ENCODE assay signal across 1 cellular context in the genomic region with DNA sequence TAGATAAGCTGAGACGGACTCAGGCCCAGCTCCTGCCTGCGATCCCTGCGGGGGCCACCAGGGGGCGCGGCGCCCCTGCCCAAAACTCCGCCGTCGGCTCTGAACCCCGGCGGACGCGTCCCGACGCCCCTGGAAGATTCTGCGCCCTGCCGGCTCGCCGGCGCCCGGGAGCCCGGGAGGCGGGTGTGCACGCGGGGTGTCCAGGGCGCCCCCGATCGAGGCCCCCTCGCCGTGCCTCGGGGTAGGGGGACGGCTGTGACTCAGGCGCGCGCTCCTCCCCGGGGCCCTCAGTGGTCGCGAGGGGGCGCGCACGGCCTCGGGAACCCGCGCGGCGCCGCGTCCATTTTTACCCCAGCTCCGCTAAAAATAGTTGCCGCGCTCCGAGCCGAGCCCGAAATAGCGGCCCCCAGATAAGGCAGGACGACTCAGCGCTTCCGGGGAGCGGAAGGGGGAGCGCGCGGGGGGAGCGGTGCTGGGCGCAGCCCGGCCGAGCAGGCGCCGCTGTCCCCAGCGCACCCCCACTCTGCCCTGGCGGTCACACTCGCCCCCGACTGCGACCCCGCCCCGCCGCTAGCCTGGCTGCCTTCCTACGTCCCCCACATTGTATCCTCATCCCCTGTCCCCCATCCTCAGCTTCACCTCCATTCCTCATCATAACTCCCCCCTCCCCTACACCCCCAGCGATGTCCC.
TF ChIP-seq lines count a peak whose summit lies in the region.

No MANE protein-coding gene starts in this region.

TF ChIP-seq in K562, 482 proteins besides CTCF, POLR2A, EP300 and RAD21 (continued from another document and continues in another):
- TF ChIP-seq, protein P1, sequence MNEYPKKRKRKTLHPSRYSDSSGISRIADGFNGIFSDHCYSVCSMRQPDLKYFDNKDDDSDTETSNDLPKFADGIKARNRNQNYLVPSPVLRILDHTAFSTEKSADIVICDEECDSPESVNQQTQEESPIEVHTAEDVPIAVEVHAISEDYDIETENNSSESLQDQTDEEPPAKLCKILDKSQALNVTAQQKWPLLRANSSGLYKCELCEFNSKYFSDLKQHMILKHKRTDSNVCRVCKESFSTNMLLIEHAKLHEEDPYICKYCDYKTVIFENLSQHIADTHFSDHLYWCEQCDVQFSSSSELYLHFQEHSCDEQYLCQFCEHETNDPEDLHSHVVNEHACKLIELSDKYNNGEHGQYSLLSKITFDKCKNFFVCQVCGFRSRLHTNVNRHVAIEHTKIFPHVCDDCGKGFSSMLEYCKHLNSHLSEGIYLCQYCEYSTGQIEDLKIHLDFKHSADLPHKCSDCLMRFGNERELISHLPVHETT (CRISPR knock-in tag; conservative IDR thresholded peaks at IDR 0.05 in 1 of 2, IDR thresholded peaks at IDR 0.05 in 1 of 2) = peak in 1 of 2 experiments; percentile 65; a peak in 1 of 4 replicates
- TF ChIP-seq DMBX1 (CRISPR knock-in tag; IDR thresholded peaks at IDR 0.05; ENCODE audit: borderline replicate concordance) = peak; percentile 79; the same call in 1 of the 2 replicates
- no peak for TF ChIP-seq ZFPM2 (CRISPR knock-in tag; IDR thresholded peaks at IDR 0.05)
- TF ChIP-seq SREBF2 (CRISPR knock-in tag; IDR thresholded peaks at IDR 0.05) = no peak
- TF ChIP-seq YY1 (IDR thresholded peaks at IDR 0.05; ENCODE audit: borderline replicate concordance in 1 of 3, control insufficient read depth in 1 of 3, extremely low read depth in 1 of 3, insufficient read depth in 3 of 3, insufficient read length in 1 of 3, insufficient replicate concordance in 2 of 3, low read depth in 1 of 3, low read length in 2 of 3) = peak; percentile 35 to 92 (median 91)
- no peak for TF ChIP-seq IFI16 (CRISPR knock-in tag; IDR thresholded peaks at IDR 0.05)
- peak; percentile 76 for TF ChIP-seq KDM2B (CRISPR knock-in tag; IDR thresholded peaks at IDR 0.05)
- TF ChIP-seq NR4A1 (CRISPR knock-in tag; IDR thresholded peaks at IDR 0.05) = no peak
- peak; percentile 70; the same call in 1 of the 2 replicates for TF ChIP-seq NR4A1 (tag; IDR thresholded peaks at IDR 0.05)
- TF ChIP-seq ZBTB8A (IDR thresholded peaks at IDR 0.05; ENCODE audit: partially characterized antibody) = no peak
- TF ChIP-seq, protein P2, sequence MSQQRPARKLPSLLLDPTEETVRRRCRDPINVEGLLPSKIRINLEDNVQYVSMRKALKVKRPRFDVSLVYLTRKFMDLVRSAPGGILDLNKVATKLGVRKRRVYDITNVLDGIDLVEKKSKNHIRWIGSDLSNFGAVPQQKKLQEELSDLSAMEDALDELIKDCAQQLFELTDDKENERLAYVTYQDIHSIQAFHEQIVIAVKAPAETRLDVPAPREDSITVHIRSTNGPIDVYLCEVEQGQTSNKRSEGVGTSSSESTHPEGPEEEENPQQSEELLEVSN (IDR thresholded peaks at IDR 0.05; ENCODE audit: borderline replicate concordance in 1 of 2, extremely low read depth in 1 of 2, insufficient read depth in 1 of 2, insufficient read length in 1 of 2, low read depth in 1 of 2, low read length in 1 of 2, poor library complexity in 1 of 2, severe bottlenecking in 1 of 2) = peak in 1 of 2 experiments; percentile 87
- no peak for TF ChIP-seq ZKSCAN3 (CRISPR knock-in tag; IDR thresholded peaks at IDR 0.05)
- no peak for TF ChIP-seq POLR2AphosphoS2 (IDR thresholded peaks at IDR 0.05; ENCODE audit: low read length)
- no peak for TF ChIP-seq ZNF239 (CRISPR knock-in tag; IDR thresholded peaks at IDR 0.05)
- peak; percentile 32; the same call in 1 of the 2 replicates for TF ChIP-seq MBD2 (IDR thresholded peaks at IDR 0.05; ENCODE audit: borderline replicate concordance, low read depth)
- TF ChIP-seq PML (IDR thresholded peaks at IDR 0.05; ENCODE audit: low read length) = no peak
- TF ChIP-seq ZNF263 (CRISPR knock-in tag; IDR thresholded peaks at IDR 0.05; ENCODE audit: borderline replicate concordance) = peak; percentile 71; the same call in 1 of the 2 replicates
- no peak for TF ChIP-seq HNRNPUL1 (IDR thresholded peaks at IDR 0.05; ENCODE audit: low read length)
- TF ChIP-seq L3MBTL2 (IDR thresholded peaks at IDR 0.05) = peak; percentile 78
- no peak for TF ChIP-seq CSDE1 (IDR thresholded peaks at IDR 0.05)
- no peak for TF ChIP-seq ZFP1 (CRISPR knock-in tag; IDR thresholded peaks at IDR 0.05)
- no peak for TF ChIP-seq ZNF384 (IDR thresholded peaks at IDR 0.05; ENCODE audit: low read depth, low read length)
- peak; percentile 97 for TF ChIP-seq GATAD2B (IDR thresholded peaks at IDR 0.05; ENCODE audit: borderline replicate concordance)
- TF ChIP-seq TOE1 (IDR thresholded peaks at IDR 0.05; ENCODE audit: borderline replicate concordance) = no peak; the same call in 1 of the 2 replicates
- TF ChIP-seq TOE1 (CRISPR knock-in tag; IDR thresholded peaks at IDR 0.05; ENCODE audit: borderline replicate concordance, low read depth) = no peak
- TF ChIP-seq, protein P3, sequence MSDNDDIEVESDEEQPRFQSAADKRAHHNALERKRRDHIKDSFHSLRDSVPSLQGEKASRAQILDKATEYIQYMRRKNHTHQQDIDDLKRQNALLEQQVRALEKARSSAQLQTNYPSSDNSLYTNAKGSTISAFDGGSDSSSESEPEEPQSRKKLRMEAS (CRISPR knock-in tag; IDR thresholded peaks at IDR 0.05) = peak; percentile 60
- TF ChIP-seq CC2D1A (IDR thresholded peaks at IDR 0.05) = no peak
- TF ChIP-seq ZNF124 (CRISPR knock-in tag; IDR thresholded peaks at IDR 0.05) = no peak
- no peak for TF ChIP-seq ZC3H11A (IDR thresholded peaks at IDR 0.05; ENCODE audit: low read depth, low read length)
- TF ChIP-seq, protein P4, sequence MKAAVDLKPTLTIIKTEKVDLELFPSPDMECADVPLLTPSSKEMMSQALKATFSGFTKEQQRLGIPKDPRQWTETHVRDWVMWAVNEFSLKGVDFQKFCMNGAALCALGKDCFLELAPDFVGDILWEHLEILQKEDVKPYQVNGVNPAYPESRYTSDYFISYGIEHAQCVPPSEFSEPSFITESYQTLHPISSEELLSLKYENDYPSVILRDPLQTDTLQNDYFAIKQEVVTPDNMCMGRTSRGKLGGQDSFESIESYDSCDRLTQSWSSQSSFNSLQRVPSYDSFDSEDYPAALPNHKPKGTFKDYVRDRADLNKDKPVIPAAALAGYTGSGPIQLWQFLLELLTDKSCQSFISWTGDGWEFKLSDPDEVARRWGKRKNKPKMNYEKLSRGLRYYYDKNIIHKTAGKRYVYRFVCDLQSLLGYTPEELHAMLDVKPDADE (conservative IDR thresholded peaks at IDR 0.05; ENCODE audit: control insufficient read depth, low read depth, low read length) = peak; percentile 91
- TF ChIP-seq NCOA6 (IDR thresholded peaks at IDR 0.05) = no peak; the same call in 1 of the 2 replicates
- TF ChIP-seq, protein P5, sequence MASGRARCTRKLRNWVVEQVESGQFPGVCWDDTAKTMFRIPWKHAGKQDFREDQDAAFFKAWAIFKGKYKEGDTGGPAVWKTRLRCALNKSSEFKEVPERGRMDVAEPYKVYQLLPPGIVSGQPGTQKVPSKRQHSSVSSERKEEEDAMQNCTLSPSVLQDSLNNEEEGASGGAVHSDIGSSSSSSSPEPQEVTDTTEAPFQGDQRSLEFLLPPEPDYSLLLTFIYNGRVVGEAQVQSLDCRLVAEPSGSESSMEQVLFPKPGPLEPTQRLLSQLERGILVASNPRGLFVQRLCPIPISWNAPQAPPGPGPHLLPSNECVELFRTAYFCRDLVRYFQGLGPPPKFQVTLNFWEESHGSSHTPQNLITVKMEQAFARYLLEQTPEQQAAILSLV (tag; IDR thresholded peaks at IDR 0.05) = no peak
- no peak for TF ChIP-seq MED1 (CRISPR knock-in tag; IDR thresholded peaks at IDR 0.05; ENCODE audit: borderline replicate concordance)
- TF ChIP-seq ZNF140 (CRISPR knock-in tag; IDR thresholded peaks at IDR 0.05) = no peak
- peak; percentile 87; the same call in 1 of the 2 replicates for TF ChIP-seq KLF1 (tag; IDR thresholded peaks at IDR 0.05)
- TF ChIP-seq, protein P6, sequence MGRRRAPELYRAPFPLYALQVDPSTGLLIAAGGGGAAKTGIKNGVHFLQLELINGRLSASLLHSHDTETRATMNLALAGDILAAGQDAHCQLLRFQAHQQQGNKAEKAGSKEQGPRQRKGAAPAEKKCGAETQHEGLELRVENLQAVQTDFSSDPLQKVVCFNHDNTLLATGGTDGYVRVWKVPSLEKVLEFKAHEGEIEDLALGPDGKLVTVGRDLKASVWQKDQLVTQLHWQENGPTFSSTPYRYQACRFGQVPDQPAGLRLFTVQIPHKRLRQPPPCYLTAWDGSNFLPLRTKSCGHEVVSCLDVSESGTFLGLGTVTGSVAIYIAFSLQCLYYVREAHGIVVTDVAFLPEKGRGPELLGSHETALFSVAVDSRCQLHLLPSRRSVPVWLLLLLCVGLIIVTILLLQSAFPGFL (CRISPR knock-in tag; IDR thresholded peaks at IDR 0.05) = 0 out of 2 replicates have a peak, but pooled peaks have one; percentile 58
- no peak for TF ChIP-seq ZNF224 (CRISPR knock-in tag; IDR thresholded peaks at IDR 0.05)
- TF ChIP-seq FOXJ2 (tag; IDR thresholded peaks at IDR 0.05) = peak; percentile 56; the same call in 1 of the 2 replicates
- TF ChIP-seq, protein P7, sequence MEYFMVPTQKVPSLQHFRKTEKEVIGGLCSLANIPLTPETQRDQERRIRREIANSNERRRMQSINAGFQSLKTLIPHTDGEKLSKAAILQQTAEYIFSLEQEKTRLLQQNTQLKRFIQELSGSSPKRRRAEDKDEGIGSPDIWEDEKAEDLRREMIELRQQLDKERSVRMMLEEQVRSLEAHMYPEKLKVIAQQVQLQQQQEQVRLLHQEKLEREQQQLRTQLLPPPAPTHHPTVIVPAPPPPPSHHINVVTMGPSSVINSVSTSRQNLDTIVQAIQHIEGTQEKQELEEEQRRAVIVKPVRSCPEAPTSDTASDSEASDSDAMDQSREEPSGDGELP (CRISPR knock-in tag; IDR thresholded peaks at IDR 0.05; ENCODE audit: borderline replicate concordance) = peak; percentile 67; the same call in 1 of the 2 replicates
- TF ChIP-seq, protein P8, sequence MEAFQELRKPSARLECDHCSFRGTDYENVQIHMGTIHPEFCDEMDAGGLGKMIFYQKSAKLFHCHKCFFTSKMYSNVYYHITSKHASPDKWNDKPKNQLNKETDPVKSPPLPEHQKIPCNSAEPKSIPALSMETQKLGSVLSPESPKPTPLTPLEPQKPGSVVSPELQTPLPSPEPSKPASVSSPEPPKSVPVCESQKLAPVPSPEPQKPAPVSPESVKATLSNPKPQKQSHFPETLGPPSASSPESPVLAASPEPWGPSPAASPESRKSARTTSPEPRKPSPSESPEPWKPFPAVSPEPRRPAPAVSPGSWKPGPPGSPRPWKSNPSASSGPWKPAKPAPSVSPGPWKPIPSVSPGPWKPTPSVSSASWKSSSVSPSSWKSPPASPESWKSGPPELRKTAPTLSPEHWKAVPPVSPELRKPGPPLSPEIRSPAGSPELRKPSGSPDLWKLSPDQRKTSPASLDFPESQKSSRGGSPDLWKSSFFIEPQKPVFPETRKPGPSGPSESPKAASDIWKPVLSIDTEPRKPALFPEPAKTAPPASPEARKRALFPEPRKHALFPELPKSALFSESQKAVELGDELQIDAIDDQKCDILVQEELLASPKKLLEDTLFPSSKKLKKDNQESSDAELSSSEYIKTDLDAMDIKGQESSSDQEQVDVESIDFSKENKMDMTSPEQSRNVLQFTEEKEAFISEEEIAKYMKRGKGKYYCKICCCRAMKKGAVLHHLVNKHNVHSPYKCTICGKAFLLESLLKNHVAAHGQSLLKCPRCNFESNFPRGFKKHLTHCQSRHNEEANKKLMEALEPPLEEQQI (IDR thresholded peaks at IDR 0.05) = no peak
- TF ChIP-seq, protein P9, sequence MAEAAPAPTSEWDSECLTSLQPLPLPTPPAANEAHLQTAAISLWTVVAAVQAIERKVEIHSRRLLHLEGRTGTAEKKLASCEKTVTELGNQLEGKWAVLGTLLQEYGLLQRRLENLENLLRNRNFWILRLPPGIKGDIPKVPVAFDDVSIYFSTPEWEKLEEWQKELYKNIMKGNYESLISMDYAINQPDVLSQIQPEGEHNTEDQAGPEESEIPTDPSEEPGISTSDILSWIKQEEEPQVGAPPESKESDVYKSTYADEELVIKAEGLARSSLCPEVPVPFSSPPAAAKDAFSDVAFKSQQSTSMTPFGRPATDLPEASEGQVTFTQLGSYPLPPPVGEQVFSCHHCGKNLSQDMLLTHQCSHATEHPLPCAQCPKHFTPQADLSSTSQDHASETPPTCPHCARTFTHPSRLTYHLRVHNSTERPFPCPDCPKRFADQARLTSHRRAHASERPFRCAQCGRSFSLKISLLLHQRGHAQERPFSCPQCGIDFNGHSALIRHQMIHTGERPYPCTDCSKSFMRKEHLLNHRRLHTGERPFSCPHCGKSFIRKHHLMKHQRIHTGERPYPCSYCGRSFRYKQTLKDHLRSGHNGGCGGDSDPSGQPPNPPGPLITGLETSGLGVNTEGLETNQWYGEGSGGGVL (CRISPR knock-in tag; IDR thresholded peaks at IDR 0.05) = no peak
- TF ChIP-seq, protein P10, sequence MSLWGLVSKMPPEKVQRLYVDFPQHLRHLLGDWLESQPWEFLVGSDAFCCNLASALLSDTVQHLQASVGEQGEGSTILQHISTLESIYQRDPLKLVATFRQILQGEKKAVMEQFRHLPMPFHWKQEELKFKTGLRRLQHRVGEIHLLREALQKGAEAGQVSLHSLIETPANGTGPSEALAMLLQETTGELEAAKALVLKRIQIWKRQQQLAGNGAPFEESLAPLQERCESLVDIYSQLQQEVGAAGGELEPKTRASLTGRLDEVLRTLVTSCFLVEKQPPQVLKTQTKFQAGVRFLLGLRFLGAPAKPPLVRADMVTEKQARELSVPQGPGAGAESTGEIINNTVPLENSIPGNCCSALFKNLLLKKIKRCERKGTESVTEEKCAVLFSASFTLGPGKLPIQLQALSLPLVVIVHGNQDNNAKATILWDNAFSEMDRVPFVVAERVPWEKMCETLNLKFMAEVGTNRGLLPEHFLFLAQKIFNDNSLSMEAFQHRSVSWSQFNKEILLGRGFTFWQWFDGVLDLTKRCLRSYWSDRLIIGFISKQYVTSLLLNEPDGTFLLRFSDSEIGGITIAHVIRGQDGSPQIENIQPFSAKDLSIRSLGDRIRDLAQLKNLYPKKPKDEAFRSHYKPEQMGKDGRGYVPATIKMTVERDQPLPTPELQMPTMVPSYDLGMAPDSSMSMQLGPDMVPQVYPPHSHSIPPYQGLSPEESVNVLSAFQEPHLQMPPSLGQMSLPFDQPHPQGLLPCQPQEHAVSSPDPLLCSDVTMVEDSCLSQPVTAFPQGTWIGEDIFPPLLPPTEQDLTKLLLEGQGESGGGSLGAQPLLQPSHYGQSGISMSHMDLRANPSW (CRISPR knock-in tag; IDR thresholded peaks at IDR 0.05) = no peak
- TF ChIP-seq TRIM28 (IDR thresholded peaks at IDR 0.05) = no peak
- TF ChIP-seq, protein P11, sequence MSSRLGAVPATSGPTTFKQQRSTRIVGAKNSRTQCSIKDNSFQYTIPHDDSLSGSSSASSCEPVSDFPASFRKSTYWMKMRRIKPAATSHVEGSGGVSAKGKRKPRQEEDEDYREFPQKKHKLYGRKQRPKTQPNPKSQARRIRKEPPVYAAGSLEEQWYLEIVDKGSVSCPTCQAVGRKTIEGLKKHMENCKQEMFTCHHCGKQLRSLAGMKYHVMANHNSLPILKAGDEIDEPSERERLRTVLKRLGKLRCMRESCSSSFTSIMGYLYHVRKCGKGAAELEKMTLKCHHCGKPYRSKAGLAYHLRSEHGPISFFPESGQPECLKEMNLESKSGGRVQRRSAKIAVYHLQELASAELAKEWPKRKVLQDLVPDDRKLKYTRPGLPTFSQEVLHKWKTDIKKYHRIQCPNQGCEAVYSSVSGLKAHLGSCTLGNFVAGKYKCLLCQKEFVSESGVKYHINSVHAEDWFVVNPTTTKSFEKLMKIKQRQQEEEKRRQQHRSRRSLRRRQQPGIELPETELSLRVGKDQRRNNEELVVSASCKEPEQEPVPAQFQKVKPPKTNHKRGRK (tag; IDR thresholded peaks at IDR 0.05) = no peak
- TF ChIP-seq ZNF75A (CRISPR knock-in tag; IDR thresholded peaks at IDR 0.05) = 0 out of 2 replicates have a peak, but pooled peaks have one; percentile 52
